ENCODE assay signal across 13 cellular contexts in genomic region chr3:9102240-9102841, GRCh38.
DNase-seq lines count a peak whose midpoint lies in the region; ATAC-seq and TF ChIP-seq lines count a peak whose summit lies in the region.
"Had no signal": no experiment of that assay in that cellular context is flagged by ENCODE, and none has a peak within 500 bp of the region (broad histone marks: within the 10 kb centered on the region; RNA-seq: fewer than 3 reads in every experiment).

No MANE protein-coding gene starts in this region.

- no peak overlapping the region for H3K9ac ChIP-seq in mesendoderm (ENCODE audit: low read length)

- peak overlapping the region in 4 of 5 experiments; percentile 14 to 50 (median 42) for H3K4me3 Mint-ChIP-seq in brain
- H3K4me3 Mint-ChIP-seq: T-helper 17 cell had no signal

- H3K79me2 ChIP-seq in mesendoderm (ENCODE audit: control insufficient read depth, insufficient read depth, low read length) = no peaks in the 10 kb centered on the region

- peaks cover 11% of the 10 kb centered on the region for H3K27me3 Mint-ChIP-seq in brain

- H3K4me3 ChIP-seq in mesendoderm (ENCODE audit: low read length) = no peak overlapping the region

- peaks cover 0 to 6% (median 5%) of the 10 kb centered on the region in 5 experiments for H3K9me3 Mint-ChIP-seq in brain
- H3K9me3 Mint-ChIP-seq: activated T-helper 2 cell treated with anti-CD3 and anti-CD28 coated beads, Interferon-gamma antibody, Interleukin-2, Interleukin-4, amounts not matched to agents 10 μg/mL and 5 μg/mL and 100 μg/mL, durations not matched to agents 14 hours and 24 hours and 36 hours had no signal

- no peak overlapping the region for H4K8ac ChIP-seq in mesendoderm (ENCODE audit: low read depth, low read length)

- no CpG with 5 or more reads among the region's 10 CpGs for WGBS in mesendoderm (ENCODE audit: extremely low coverage, insufficient coverage, low lambda C conversion rate)

- H2AK5ac ChIP-seq in mesendoderm (ENCODE audit: low read length) = no peak overlapping the region

- H3K27me3 ChIP-seq in mesendoderm (ENCODE audit: insufficient read depth, low read length, poor library complexity) = no peaks in the 10 kb centered on the region

- H3K18ac ChIP-seq in mesendoderm (ENCODE audit: low read length) = no peak overlapping the region

- H3K36me3 Mint-ChIP-seq in brain = peaks cover 66% of the 10 kb centered on the region

- peak; percentile 93 for DNase-seq in ELF-1 (ENCODE audit: low read depth, low spot score)
- peak; percentile 19 for DNase-seq in NCI-H2107 (lab: John Stamatoyannopoulos, UW)
- DNase-seq in mesendoderm = peak; percentile 66
- no peak for DNase-seq in stimulated activated CD4-positive, alpha-beta T cell treated with anti-CD3 and anti-CD28 coated beads, Interleukin-4, amount 100 ng/mL, for 24 hours
- no peak for DNase-seq in NCI-H526 treated with DMSO at 0.1 percent for 48 hours (lab: John Stamatoyannopoulos, UW)
- DNase-seq: amygdala, GOT3, T-helper 17 cell had no signal

- peak overlapping the region; percentile 79 to 96 (median 90) for H3K27ac Mint-ChIP-seq in brain
- H3K27ac Mint-ChIP-seq: activated T-helper 2 cell treated with anti-CD3 and anti-CD28 coated beads, Interferon-gamma antibody, Interleukin-2, Interleukin-4, amounts not matched to agents 10 μg/mL and 5 μg/mL and 100 μg/mL, durations not matched to agents 14 hours and 24 hours and 36 hours; T-helper 17 cell had no signal

- H3K56ac ChIP-seq in mesendoderm (ENCODE audit: low read length) = peak overlapping the region; percentile 25

- peaks cover 2% of the 10 kb centered on the region for H3K4me1 ChIP-seq in mesendoderm (ENCODE audit: control insufficient read depth, low read depth, low read length)

- H3K79me1 ChIP-seq in mesendoderm (ENCODE audit: low read length) = no peaks in the 10 kb centered on the region

- no peak overlapping the region for H3K4me2 ChIP-seq in mesendoderm (ENCODE audit: low read length)

- H2BK15ac ChIP-seq in mesendoderm (replicated peaks; ENCODE audit: low read depth) = no peak overlapping the region

- no peak overlapping the region for H3K27ac ChIP-seq in mesendoderm (ENCODE audit: low read depth, low read length)

- no peaks in the 10 kb centered on the region for H3K36me3 ChIP-seq in mesendoderm (ENCODE audit: control insufficient read depth, insufficient read depth, low read length)

- H2BK5ac ChIP-seq in mesendoderm (ENCODE audit: low read length) = no peak overlapping the region

- ATAC-seq in HG03442 (IDR thresholded peaks at IDR 0.05; ENCODE audit: unreplicated experiment) (no peak), HG02938 (IDR thresholded peaks at IDR 0.05; ENCODE audit: unreplicated experiment) (no peak)
- ATAC-seq: Right ventricle myocardium inferior, T-helper 17 cell had no signal

- TF ChIP-seq CTCF in brain (conservative IDR thresholded peaks at IDR 0.05) = no peak

- no peak overlapping the region for H3K4ac ChIP-seq in mesendoderm (ENCODE audit: low read depth, low read length)

- no peak overlapping the region for H2BK120ac ChIP-seq in mesendoderm (ENCODE audit: low read depth, low read length)

- peaks cover 78% of the 10 kb centered on the region for H3K4me1 Mint-ChIP-seq in brain
- H3K4me1 Mint-ChIP-seq: T-helper 17 cell had no signal

- no peak overlapping the region for H4K5ac ChIP-seq in mesendoderm (ENCODE audit: low read length)

- no peak overlapping the region for H3K23ac ChIP-seq in mesendoderm (ENCODE audit: low read length)

Comparison
In these comparisons a context has a peak if more than half of its experiments do, and no peak if none do; other contexts are left out.
1. DNase-seq: peak in ELF-1 (single experiment), NCI-H2107 (single experiment) and mesendoderm (single experiment); none in stimulated activated CD4-positive, alpha-beta T cell treated with anti-CD3 and anti-CD28 coated beads, Interleukin-4, amount 100 ng/mL, for 24 hours (single experiment) and NCI-H526 treated with DMSO at 0.1 percent for 48 hours (single experiment).